19 cellular contexts compared by ENCODE assay signal in genomic region chr5:170471551-170472212, GRCh38. TPM values are rescaled to one million over a fixed set of nuclear protein-coding genes. Genes with fewer than 3 reads are reported as not detected.
"Had no signal": no experiment of that assay in that cellular context is flagged by ENCODE, and none has a peak within 500 bp of the region (broad histone marks: within the 10 kb centered on the region; RNA-seq: fewer than 3 reads in every experiment).

No MANE protein-coding gene starts in this region.

- H3K36me3 Mint-ChIP-seq: activated naive CD8-positive, alpha-beta T cell; naive thymus-derived CD4-positive, alpha-beta T cell had no signal

- DNase-seq: activated CD4-positive, alpha-beta T cell treated with anti-CD3 and anti-CD28 coated beads for 36 hours; activated CD8-positive, alpha-beta memory T cell treated with anti-CD3 and anti-CD28 coated beads, Interleukin-2, amount 50 U/mL, for 48 hours; activated CD8-positive, alpha-beta T cell treated with anti-CD3 and anti-CD28 coated beads, Interleukin-2, amount 10 ng/mL, durations not matched to agents 7 days and 5 days; activated gamma-delta T cell; activated T-cell treated with anti-CD3 and anti-CD28 coated beads, Interleukin-2, amount 50 U/mL, for 72 hours; amygdala; body of pancreas; caudate nucleus; colonic mucosa; islet precursor cell; left lung; mucosa of descending colon; naive thymus-derived CD4-positive, alpha-beta T cell; retina; stimulated activated CD4-positive, alpha-beta T cell treated with anti-CD3 and anti-CD28 coated beads, Interleukin-15, amount 100 ng/mL, for 24 hours; stimulated activated CD4-positive, alpha-beta T cell treated with anti-CD3 and anti-CD28 coated beads, Interleukin-4, amount 100 ng/mL, for 24 hours; stimulated activated naive CD4-positive, alpha-beta T cell; tibial artery had no signal

- ATAC-seq: activated CD4-positive, alpha-beta T cell treated with anti-CD3 and anti-CD28 coated beads for 36 hours; activated CD8-positive, alpha-beta T cell treated with anti-CD3 and anti-CD28 coated beads, Interleukin-2, amount 10 ng/mL, durations not matched to agents 7 days and 5 days; activated T-cell treated with anti-CD3 and anti-CD28 coated beads, Interleukin-2, amount 50 U/mL, for 72 hours; body of pancreas; left lung; mucosa of descending colon; naive thymus-derived CD4-positive, alpha-beta T cell had no signal

- H3K4me1 Mint-ChIP-seq: activated CD4-positive, alpha-beta T cell treated with anti-CD3 and anti-CD28 coated beads for 36 hours; naive thymus-derived CD4-positive, alpha-beta T cell had no signal

- H3K27ac Mint-ChIP-seq: activated CD4-positive, alpha-beta T cell treated with anti-CD3 and anti-CD28 coated beads for 36 hours; activated CD8-positive, alpha-beta T cell treated with anti-CD3 and anti-CD28 coated beads, Interleukin-2, amount 10 ng/mL, durations not matched to agents 7 days and 5 days; activated naive CD8-positive, alpha-beta T cell; activated T-cell treated with anti-CD3 and anti-CD28 coated beads, Interleukin-2, amount 50 U/mL, for 72 hours; naive thymus-derived CD4-positive, alpha-beta T cell had no signal

- H3K4me3 Mint-ChIP-seq: activated CD4-positive, alpha-beta T cell treated with anti-CD3 and anti-CD28 coated beads for 36 hours; activated CD8-positive, alpha-beta T cell treated with anti-CD3 and anti-CD28 coated beads, Interleukin-2, amount 10 ng/mL, durations not matched to agents 7 days and 5 days; activated naive CD8-positive, alpha-beta T cell; activated T-cell treated with anti-CD3 and anti-CD28 coated beads, Interleukin-2, amount 50 U/mL, for 72 hours; naive thymus-derived CD4-positive, alpha-beta T cell had no signal

RNA-seq across cellular contexts. Expression of gene KCNIP1, which starts 32.1 kb away (rescaled TPM):
- total RNA-seq: activated CD4-positive, alpha-beta T cell treated with anti-CD3 and anti-CD28 coated beads for 36 hours; activated CD8-positive, alpha-beta T cell treated with anti-CD3 and anti-CD28 coated beads, Interleukin-2, amount 10 ng/mL, durations not matched to agents 7 days and 5 days; activated T-cell treated with anti-CD3 and anti-CD28 coated beads, Interleukin-2, amount 50 U/mL, for 72 hours; naive thymus-derived CD4-positive, alpha-beta T cell had no signal
